Comparison of ENCODE assay signal across 1 cellular context in genomic region chr5:117982691-117983090, GRCh38.
TF ChIP-seq lines count a peak whose summit lies in the region.

No MANE protein-coding gene starts in this region.

TF ChIP-seq in IMR-90, 13 proteins besides CTCF, POLR2A, EP300 and RAD21 (continued from another document):
- no peak for TF ChIP-seq FOS (IDR thresholded peaks at IDR 0.05; ENCODE audit: low read depth, low read length)
- TF ChIP-seq RCOR1 (IDR thresholded peaks at IDR 0.05; ENCODE audit: insufficient replicate concordance, low read length): no peak
- no peak for TF ChIP-seq SMC3 (IDR thresholded peaks at IDR 0.05; ENCODE audit: low read depth, low read length)
- no peak for TF ChIP-seq CHD1 (IDR thresholded peaks at IDR 0.05; ENCODE audit: low read depth, low read length)
- no peak for TF ChIP-seq RFX5 (IDR thresholded peaks at IDR 0.05; ENCODE audit: low read depth, low read length)
- TF ChIP-seq CEBPB (IDR thresholded peaks at IDR 0.05; ENCODE audit: low read depth, low read length): no peak
- TF ChIP-seq MXI1 (IDR thresholded peaks at IDR 0.05; ENCODE audit: borderline replicate concordance, low read depth, low read length): no peak
- TF ChIP-seq ELK1 (IDR thresholded peaks at IDR 0.05; ENCODE audit: borderline replicate concordance, low read depth, low read length): no peak
- TF ChIP-seq MAFK (IDR thresholded peaks at IDR 0.05; ENCODE audit: low read depth, low read length): no peak
TF ChIP-seq in IMR-90: peak in this region for 0.
